ENCODE assay signal across 9 cellular contexts in genomic region chr20:24469116-24470030, GRCh38. TPM values are rescaled to one million over a fixed set of nuclear protein-coding genes. Genes with fewer than 3 reads are reported as not detected.
DNase-seq lines count a peak whose midpoint lies in the region; ATAC-seq, FAIRE-seq and TF ChIP-seq lines count a peak whose summit lies in the region.
"Had no signal": no experiment of that assay in that cellular context is flagged by ENCODE, and none has a peak within 500 bp of the region (broad histone marks: within the 10 kb centered on the region; RNA-seq: fewer than 3 reads in every experiment).

Gene SYNDIG1, plus strand, starts transcription at chr20:24469629. Its CDS starts 73,469 bp downstream, at chr20:24543098.

- peak; percentile 17 to 25 for DNase-seq in A549 (ENCODE audit: low read depth in 1 of 2, low spot score in 1 of 2)
- DNase-seq in NCI-H1092 treated with DMSO at 0.1 percent for 48 hours (lab: John Stamatoyannopoulos, UW), result peak; percentile 40
- no peak for DNase-seq in 8988T
- no peak for DNase-seq in stimulated activated CD4-positive, alpha-beta T cell treated with anti-CD3 and anti-CD28 coated beads, Interleukin-4, amount 100 ng/mL, for 1 hour
- DNase-seq in small intestine, result no peak

- H2AFZ ChIP-seq in neural cell (ENCODE audit: low read depth, low read length), result no peak within 1 kb of the TSS

- H3K27ac ChIP-seq in A549 (peak within 1 kb of the TSS; percentile 69 to 84), esophagus (ENCODE audit: low read depth in 2 of 2, low read length in 1 of 2) (no peak within 1 kb of the TSS), neural cell (ENCODE audit: low read length) (no peak within 1 kb of the TSS), small intestine (ENCODE audit: low read depth in 1 of 2, low read length in 1 of 2) (no peak within 1 kb of the TSS)

- peaks cover 0 to 21% of the 10 kb centered on the region in 2 donors for H3K27me3 ChIP-seq in esophagus (ENCODE audit: control insufficient read depth in 1 of 2, insufficient read depth in 2 of 2, low read length in 2 of 2)
- peaks cover 50% of the 10 kb centered on the region for H3K27me3 ChIP-seq in neural cell (ENCODE audit: insufficient read depth, low read depth, low read length)
- peaks cover 10 to 13% of the 10 kb centered on the region in 2 donors for H3K27me3 ChIP-seq in small intestine (ENCODE audit: control insufficient read depth in 2 of 2, insufficient read depth in 2 of 2, low read length in 2 of 2)

- no peaks in the 10 kb centered on the region for H3K9me2 ChIP-seq in neural cell (ENCODE audit: insufficient read depth, low read length)

- CTCF ChIA-PET in A549 (lab: Yijun Ruan, JAX), result interaction anchor here (0.9 to 1.2 kb wide), 4 partner anchors 15 to 462 kb away, joined by 3 read pairs; no protein-coding TSS in a partner anchor

- TF ChIP-seq POLR2A in A549 (IDR thresholded peaks at IDR 0.05; ENCODE audit: low read length), result no peak; the same call in 1 of the 2 replicates

- TF ChIP-seq CTCF in A549 (IDR thresholded peaks at IDR 0.05) (no peak), neural cell (IDR thresholded peaks at IDR 0.05; ENCODE audit: poor library complexity, severe bottlenecking) (no peak)

- POLR2A ChIA-PET in A549 (lab: Yijun Ruan, JAX), result interaction anchor here (1.0 to 1.7 kb wide), 2 partner anchors 16 to 90 kb away, joined by 3 to 4 read pairs; no protein-coding TSS in a partner anchor

- TF ChIP-seq RAD21 in A549 (conservative IDR thresholded peaks at IDR 0.05 in 1 of 2, IDR thresholded peaks at IDR 0.05 in 1 of 2) (no peak), neural cell (conservative IDR thresholded peaks at IDR 0.05) (peak; percentile 11)

- FAIRE-seq in A549 (lab: Jason Lieb, UNC) (no peak), small intestine (lab: Jason Lieb, UNC) (no peak)

- ATAC-seq in A549 (peak; percentile 70 to 78), GM21825 (IDR thresholded peaks at IDR 0.05; ENCODE audit: unreplicated experiment) (no peak)

- no peaks in the 10 kb centered on the region for H3K79me2 ChIP-seq in neural cell (replicated peaks; ENCODE audit: insufficient read depth, low read length)

- H4K20me1 ChIP-seq in neural cell (ENCODE audit: insufficient read depth), result no peaks in the 10 kb centered on the region

- H3K36me3 ChIP-seq in esophagus (ENCODE audit: control insufficient read depth in 2 of 2, insufficient read depth in 2 of 2, low read length in 1 of 2), result no peaks in the 10 kb centered on the region
- H3K36me3 ChIP-seq in neural cell (ENCODE audit: insufficient read depth, low read length), result no peaks in the 10 kb centered on the region
- no peaks in the 10 kb centered on the region for H3K36me3 ChIP-seq in small intestine (ENCODE audit: control insufficient read depth in 2 of 2, insufficient read depth in 2 of 2, low read length in 2 of 2)

- peak within 1 kb of the TSS; percentile 85 for H3K4me2 ChIP-seq in A549
- H3K4me2 ChIP-seq in neural cell (ENCODE audit: low read length), result peak within 1 kb of the TSS; percentile 84

- H3K4me1 ChIP-seq in A549 (peaks cover 29% of the 10 kb centered on the region; the same call in 2 of the 3 replicates), esophagus (ENCODE audit: control insufficient read depth in 2 of 2, insufficient read depth in 2 of 2, low read length in 1 of 2) (peaks cover 9 to 11% of the 10 kb centered on the region in 2 donors), small intestine (ENCODE audit: control insufficient read depth in 2 of 2, insufficient read depth in 1 of 2, low read depth in 1 of 2, low read length in 1 of 2) (no peaks in the 10 kb centered on the region)

- H3F3A ChIP-seq in neural cell (ENCODE audit: insufficient read depth, low read length, poor library complexity, severe bottlenecking), result no peaks in the 10 kb centered on the region

- 0% methylated on average over 2 of the region's 110 CpGs for WGBS in A549 (ENCODE audit: missing lambda C conversion rate)
- 2% methylated on average over 90 to 110 of the region's 110 CpGs for WGBS in esophagus, 2 donors
- WGBS in small intestine, 3 donors, result 2 to 5% (median 3%) methylated on average over 39 to 110 of the region's 110 CpGs

- TF ChIP-seq EP300 in A549 (IDR thresholded peaks at IDR 0.05), result no peak
- TF ChIP-seq EP300 in neural cell (conservative IDR thresholded peaks at IDR 0.05; ENCODE audit: poor library complexity, severe bottlenecking), result no peak

- H3K9ac ChIP-seq in neural cell (ENCODE audit: low read length), result peak within 1 kb of the TSS; percentile 38

- H3K9me3 ChIP-seq in A549 (no peaks in the 10 kb centered on the region), esophagus (ENCODE audit: control insufficient read depth in 2 of 2, insufficient read depth in 1 of 2, low read depth in 1 of 2, low read length in 1 of 2) (peaks cover 0 to 3% of the 10 kb centered on the region in 2 donors), neural cell (ENCODE audit: low read length) (no peaks in the 10 kb centered on the region), small intestine (ENCODE audit: control insufficient read depth, low read depth) (no peaks in the 10 kb centered on the region)

- H3K4me3 ChIP-seq in A549 (peak within 1 kb of the TSS; percentile 59), esophagus (ENCODE audit: low read depth in 1 of 2, low read length in 2 of 2) (peak within 1 kb of the TSS; percentile 2 to 29), neural cell (ENCODE audit: low read length) (peak within 1 kb of the TSS; percentile 78), small intestine (ENCODE audit: low read depth in 1 of 2, low read length in 2 of 2) (peak within 1 kb of the TSS in 1 of 2 donors; percentile 16)

TF ChIP-seq in A549, 52 proteins besides CTCF, POLR2A, EP300 and RAD21 (continues in another document):
- TF ChIP-seq RARB (CRISPR knock-in tag; IDR thresholded peaks at IDR 0.05) (no peak), RCOR1 (IDR thresholded peaks at IDR 0.05; ENCODE audit: low read depth, low read length) (no peak), EHF (CRISPR knock-in tag; IDR thresholded peaks at IDR 0.05) (no peak), FOSB (CRISPR knock-in tag; IDR thresholded peaks at IDR 0.05) (no peak), KDM1A (IDR thresholded peaks at IDR 0.05; ENCODE audit: low read depth) (no peak), PBX3 (IDR thresholded peaks at IDR 0.05) (no peak), CEBPB (IDR thresholded peaks at IDR 0.05) (no peak), HOXB13 (CRISPR knock-in tag; IDR thresholded peaks at IDR 0.05; ENCODE audit: low read depth) (no peak), FOSL2 (IDR thresholded peaks at IDR 0.05) (no peak), FOSL2 (CRISPR knock-in tag; IDR thresholded peaks at IDR 0.05) (no peak), SREBF2 (IDR thresholded peaks at IDR 0.05) (no peak), EHMT2 (IDR thresholded peaks at IDR 0.05; ENCODE audit: low read depth) (no peak), ZNF302 (CRISPR knock-in tag; IDR thresholded peaks at IDR 0.05) (no peak), ZSCAN20 (CRISPR knock-in tag; IDR thresholded peaks at IDR 0.05) (no peak), NPAS2 (CRISPR knock-in tag; IDR thresholded peaks at IDR 0.05; ENCODE audit: borderline replicate concordance) (no peak), CHD4 (IDR thresholded peaks at IDR 0.05; ENCODE audit: borderline replicate concordance) (no peak), HOXA7 (CRISPR knock-in tag; IDR thresholded peaks at IDR 0.05) (no peak)

TF ChIP-seq in neural cell, 6 proteins besides CTCF, POLR2A, EP300 and RAD21:
- peak; percentile 10 for TF ChIP-seq SMC3 (conservative IDR thresholded peaks at IDR 0.05; ENCODE audit: poor library complexity)
- no peak for TF ChIP-seq POLR2AphosphoS5 (IDR thresholded peaks at IDR 0.05)
- TF ChIP-seq MXI1 (conservative IDR thresholded peaks at IDR 0.05; ENCODE audit: poor library complexity, severe bottlenecking), result peak; percentile 37
- TF ChIP-seq EZH2 (IDR thresholded peaks at IDR 0.05; ENCODE audit: borderline replicate concordance, insufficient read depth, low read length, poor library complexity, severe bottlenecking), result no peak
TF ChIP-seq in neural cell: peak in this region for 2.

RNA-seq across cellular contexts. Expression of gene SYNDIG1, which starts in this region (rescaled TPM):
- polyA plus RNA-seq in A549 (2011; rRNA removed) (0.96 and 1.1 TPM in 2 replicates), A549 (2017; fragmentation: RNase III; extraction: RNeasy Plus Mini Kit Qiagen cat#74134 plus additional on column Dnase treatment) (1.9 to 2.7 TPM (median 2.6 TPM) in 3 replicates), esophagus (under 1 TPM in 1 of 2 donors, not detected in 1; 0.01 TPM), neural cell (0.22 and 0.46 TPM in 2 replicates), small intestine (1 to 10 TPM in 1 of 3 donors, under 1 TPM in 1, not detected in 1; 0.90 to 1.9 TPM)
- polyA plus RNA-seq in A549 (2012; cell fraction: cytosol; rRNA removed), result 1.4 and 1.8 TPM in 2 replicates
- 1.6 and 1.8 TPM in 2 replicates for polyA plus RNA-seq in A549 (2012; cell fraction: nucleus; rRNA removed)
- 0.62 and 1.6 TPM in 2 replicates for polyA minus RNA-seq in A549 (2011; rRNA and poly(A)+ RNA removed)
- 1.0 and 1.2 TPM in 2 replicates for polyA minus RNA-seq in neural cell
- polyA plus RNA-seq: IgD-negative memory B cell had no signal

Comparison
In these comparisons a context has a peak if more than half of its experiments do, and no peak if none do; other contexts are left out.
1. DNase-seq: peak in A549 (2 of 2) and NCI-H1092 treated with DMSO at 0.1 percent for 48 hours (single experiment); none in 8988T (single experiment), stimulated activated CD4-positive, alpha-beta T cell treated with anti-CD3 and anti-CD28 coated beads, Interleukin-4, amount 100 ng/mL, for 1 hour (single experiment) and small intestine (single experiment).
2. H3K27ac ChIP-seq: peak in A549 (2 of 2); none in esophagus (0 of 2), neural cell (single experiment) and small intestine (0 of 2).